13 cellular contexts compared by ENCODE assay signal in genomic region chr1:162419450-162419931, GRCh38. TPM values are rescaled to one million over a fixed set of nuclear protein-coding genes. Genes with fewer than 3 reads are reported as not detected.
"Had no signal": no experiment of that assay in that cellular context is flagged by ENCODE, and none has a peak within 500 bp of the region (broad histone marks: within the 10 kb centered on the region; RNA-seq: fewer than 3 reads in every experiment).

No MANE protein-coding gene starts in this region.

RNA-seq across cellular contexts. Expression of gene SH2D1B, which starts 7.6 kb away (rescaled TPM):
- total RNA-seq: activated CD4-positive, alpha-beta memory T cell treated with anti-CD3 and anti-CD28 coated beads, Interleukin-2, amount 10 ng/mL, durations not matched to agents 7 days and 5 days; activated CD8-positive, alpha-beta memory T cell treated with anti-CD3 and anti-CD28 coated beads, Interleukin-2, amount 10 ng/mL, durations not matched to agents 7 days and 5 days; chondrocyte; dermis blood vessel endothelial cell; lower leg skin; neural crest cell; osteoblast; progenitor cell of endocrine pancreas; tibial nerve had no signal

RNA-seq across cellular contexts. Expression of gene C1orf226, which starts 38.0 kb away (rescaled TPM):
- total RNA-seq: activated CD4-positive, alpha-beta memory T cell treated with anti-CD3 and anti-CD28 coated beads, Interleukin-2, amount 10 ng/mL, durations not matched to agents 7 days and 5 days; activated CD8-positive, alpha-beta memory T cell treated with anti-CD3 and anti-CD28 coated beads, Interleukin-2, amount 10 ng/mL, durations not matched to agents 7 days and 5 days had no signal

RNA-seq across cellular contexts. Expression of gene SPATA46, which starts 42.8 kb away (rescaled TPM):
- total RNA-seq: activated CD4-positive, alpha-beta memory T cell treated with anti-CD3 and anti-CD28 coated beads, Interleukin-2, amount 10 ng/mL, durations not matched to agents 7 days and 5 days; activated CD8-positive, alpha-beta memory T cell treated with anti-CD3 and anti-CD28 coated beads, Interleukin-2, amount 10 ng/mL, durations not matched to agents 7 days and 5 days; cardiac muscle cell; chondrocyte; dermis blood vessel endothelial cell; gastroesophageal sphincter; heart left ventricle; lower leg skin; neural crest cell; osteoblast; progenitor cell of endocrine pancreas; right cardiac atrium; tibial nerve had no signal
- polyA plus RNA-seq: cardiac muscle cell, heart left ventricle, right cardiac atrium had no signal
